1 cellular context compared by ENCODE assay signal in the genomic region with DNA sequence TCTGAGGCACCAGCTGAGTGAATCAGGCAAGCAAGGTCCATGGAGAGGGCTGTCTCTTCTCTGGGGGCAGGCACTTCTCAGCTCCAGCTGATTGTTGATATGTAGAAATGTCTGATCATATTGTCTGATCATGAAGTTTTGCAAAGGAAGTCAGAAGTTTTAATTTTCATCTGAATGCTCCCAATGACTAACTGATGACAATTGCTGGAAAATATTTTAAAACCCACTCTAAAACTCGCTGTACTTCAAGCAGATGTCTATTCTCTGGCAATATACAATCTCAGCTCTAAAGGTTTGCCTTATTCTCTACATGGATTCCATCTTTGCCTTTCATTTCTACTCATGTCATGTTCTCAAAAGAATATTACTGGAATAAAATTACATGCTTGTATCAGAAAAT.
TF ChIP-seq lines count a peak whose summit lies in the region.

No MANE protein-coding gene starts in this region.

TF ChIP-seq in IMR-90, 13 proteins besides CTCF, POLR2A, EP300 and RAD21:
- TF ChIP-seq FOS (IDR thresholded peaks at IDR 0.05; ENCODE audit: low read depth, low read length) (no peak), MAFK (IDR thresholded peaks at IDR 0.05; ENCODE audit: low read depth, low read length) (no peak), CEBPB (IDR thresholded peaks at IDR 0.05; ENCODE audit: low read depth, low read length) (no peak), RFX5 (IDR thresholded peaks at IDR 0.05; ENCODE audit: low read depth, low read length) (no peak), MAZ (IDR thresholded peaks at IDR 0.05; ENCODE audit: borderline replicate concordance, low read depth, low read length) (no peak), RCOR1 (IDR thresholded peaks at IDR 0.05; ENCODE audit: insufficient replicate concordance, low read length) (no peak), BHLHE40 (IDR thresholded peaks at IDR 0.05; ENCODE audit: low read depth, low read length) (no peak), CHD1 (IDR thresholded peaks at IDR 0.05; ENCODE audit: low read depth, low read length) (no peak), SMC3 (IDR thresholded peaks at IDR 0.05; ENCODE audit: low read depth, low read length) (no peak), NFE2L2 (IDR thresholded peaks at IDR 0.05; ENCODE audit: low read depth, low read length) (no peak), MXI1 (IDR thresholded peaks at IDR 0.05; ENCODE audit: borderline replicate concordance, low read depth, low read length) (no peak)
- TF ChIP-seq, protein P1, sequence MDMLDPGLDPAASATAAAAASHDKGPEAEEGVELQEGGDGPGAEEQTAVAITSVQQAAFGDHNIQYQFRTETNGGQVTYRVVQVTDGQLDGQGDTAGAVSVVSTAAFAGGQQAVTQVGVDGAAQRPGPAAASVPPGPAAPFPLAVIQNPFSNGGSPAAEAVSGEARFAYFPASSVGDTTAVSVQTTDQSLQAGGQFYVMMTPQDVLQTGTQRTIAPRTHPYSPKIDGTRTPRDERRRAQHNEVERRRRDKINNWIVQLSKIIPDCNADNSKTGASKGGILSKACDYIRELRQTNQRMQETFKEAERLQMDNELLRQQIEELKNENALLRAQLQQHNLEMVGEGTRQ (IDR thresholded peaks at IDR 0.05; ENCODE audit: low read depth, low read length), result no peak
- TF ChIP-seq, protein P2, sequence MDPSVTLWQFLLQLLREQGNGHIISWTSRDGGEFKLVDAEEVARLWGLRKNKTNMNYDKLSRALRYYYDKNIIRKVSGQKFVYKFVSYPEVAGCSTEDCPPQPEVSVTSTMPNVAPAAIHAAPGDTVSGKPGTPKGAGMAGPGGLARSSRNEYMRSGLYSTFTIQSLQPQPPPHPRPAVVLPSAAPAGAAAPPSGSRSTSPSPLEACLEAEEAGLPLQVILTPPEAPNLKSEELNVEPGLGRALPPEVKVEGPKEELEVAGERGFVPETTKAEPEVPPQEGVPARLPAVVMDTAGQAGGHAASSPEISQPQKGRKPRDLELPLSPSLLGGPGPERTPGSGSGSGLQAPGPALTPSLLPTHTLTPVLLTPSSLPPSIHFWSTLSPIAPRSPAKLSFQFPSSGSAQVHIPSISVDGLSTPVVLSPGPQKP (IDR thresholded peaks at IDR 0.05; ENCODE audit: borderline replicate concordance, low read depth, low read length), result no peak
